Comparison of ENCODE assay signal across 8 cellular contexts in the genomic region with DNA sequence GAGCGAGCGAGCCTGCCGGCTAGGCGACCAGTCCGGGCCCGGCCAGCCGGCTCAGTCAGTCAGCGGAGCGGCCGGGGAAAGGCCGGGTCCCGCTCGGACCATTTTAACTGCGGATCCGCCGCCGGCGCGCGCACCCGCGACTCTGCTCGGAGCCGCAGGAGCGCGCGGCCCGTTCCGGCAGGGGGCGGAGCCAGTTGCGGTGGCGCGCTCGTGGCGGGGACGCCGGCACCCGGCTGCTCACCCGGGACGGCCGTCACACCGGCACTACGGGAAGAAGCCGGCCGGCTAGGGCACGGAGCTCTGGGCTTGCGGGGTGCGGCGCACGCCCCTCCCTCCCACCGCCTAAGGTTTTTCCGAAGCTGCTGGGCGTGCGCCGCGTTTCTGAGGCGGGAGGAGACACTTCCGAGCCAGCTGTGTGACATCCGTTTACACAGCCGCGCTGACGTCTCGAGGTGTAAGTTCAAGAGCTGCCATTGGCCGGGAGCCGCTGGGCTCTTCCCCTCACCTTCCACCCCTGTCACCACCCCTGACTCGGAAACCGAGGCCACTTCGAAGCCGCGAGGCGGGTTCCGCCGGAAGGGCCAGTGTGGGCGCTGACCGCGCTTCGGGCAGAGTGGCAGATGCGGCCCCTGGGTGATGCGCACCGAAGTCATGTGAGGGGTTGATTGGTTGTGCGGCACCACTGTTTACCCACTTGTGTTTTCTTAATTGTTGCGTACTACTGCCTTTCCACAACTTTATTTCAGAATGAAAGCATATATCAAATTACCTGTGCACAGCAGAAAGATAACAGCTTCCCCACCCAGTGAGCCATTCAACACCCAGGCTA. TPM values are rescaled to one million over a fixed set of nuclear protein-coding genes. Genes with fewer than 3 reads are reported as not detected.
DNase-seq lines count a peak whose midpoint lies in the region; ATAC-seq and TF ChIP-seq lines count a peak whose summit lies in the region.

A gene (minus strand): TSS at position 144 of the 829 bp plus-strand sequence.

- H3K4me2 ChIP-seq in OCI-LY3 (ENCODE audit: low read length) = peak within 1 kb of the TSS; percentile 95

- peak within 1 kb of the TSS; percentile 94 for H3K9ac ChIP-seq in HUES6 (ENCODE audit: low read length)
- H3K9ac ChIP-seq in OCI-LY3 (ENCODE audit: low read length) = peak within 1 kb of the TSS; percentile 90

- H2AFZ ChIP-seq in OCI-LY3 (ENCODE audit: low read depth, low read length) = peak within 1 kb of the TSS; percentile 60

- H3K79me2 ChIP-seq in OCI-LY3 (ENCODE audit: low read length) = peaks cover 27% of the 10 kb centered on the region

- H4K20me1 ChIP-seq in OCI-LY3 (ENCODE audit: insufficient read depth, low read length) = no peaks in the 10 kb centered on the region

- CTCF ChIA-PET in Calu3 (lab: Charles Lee) = interaction anchor here (0.6 to 0.7 kb wide), 2 partner anchors 111 to 122 kb away, joined by 3 to 7 read pairs; no protein-coding TSS in a partner anchor

- H3K27ac ChIP-seq in HUES6 (ENCODE audit: low read depth, low read length) (peak within 1 kb of the TSS; percentile 91), OCI-LY3 (ENCODE audit: low read length) (peak within 1 kb of the TSS; percentile 88)

- H3K36me3 ChIP-seq in HUES6 (ENCODE audit: control insufficient read depth, insufficient read depth, low read length) (no peaks in the 10 kb centered on the region), OCI-LY3 (replicated peaks; ENCODE audit: low read depth, low read length) (no peaks in the 10 kb centered on the region)

- peak; percentile 71 for ATAC-seq in GM21423 (IDR thresholded peaks at IDR 0.05; ENCODE audit: unreplicated experiment)

- TF ChIP-seq CTCF in Calu3 (IDR thresholded peaks at IDR 0.05; ENCODE audit: unreplicated experiment) (no peak), OCI-LY3 (IDR thresholded peaks at IDR 0.05; ENCODE audit: low read depth, low read length) (no peak)

- peak within 1 kb of the TSS; percentile 73 for H3K27ac Mint-ChIP-seq in Calu3 (ENCODE audit: unreplicated experiment)

- H3K4me1 ChIP-seq in HUES6 (ENCODE audit: control insufficient read depth, insufficient read depth, low read length) (0 out of 2 replicates have a peak, but pooled peaks cover 13% of the 10 kb centered on the region), OCI-LY3 (ENCODE audit: low read length) (peaks cover 43% of the 10 kb centered on the region)

- H3K4me1 Mint-ChIP-seq in Calu3 (ENCODE audit: low read depth, unreplicated experiment) = peaks cover 34% of the 10 kb centered on the region

- BruUV-seq in Calu3 (replicated peaks; lab: Mats Ljungman, UMichigan) = TSS peak; percentile 53

- H3K36me3 Mint-ChIP-seq in Calu3 (ENCODE audit: insufficient read depth, unreplicated experiment) = peaks cover 29% of the 10 kb centered on the region

- DNase-seq in Calu3 = peak; percentile 95
- DNase-seq in activated T-cell treated with anti-CD3 and anti-CD28 coated beads for 1 hour (ENCODE audit: low read depth) = peak; percentile 82
- DNase-seq in epidermal melanocyte (ENCODE audit: insufficient read length, low spot score) = peak; percentile 74
- DNase-seq in middle frontal gyrus (ENCODE audit: extremely low spot score, low spot score) = peak; percentile 79
- peak; percentile 77 to 82 for DNase-seq in stimulated activated CD8-positive, alpha-beta memory T cell treated with anti-CD3 and anti-CD28 coated beads, Interleukin-4, amount 100 ng/mL, for 1 hour (ENCODE audit: low read depth in 2 of 2, low spot score in 1 of 2)

- H3K27me3 Mint-ChIP-seq in Calu3 (ENCODE audit: unreplicated experiment) = no peaks in the 10 kb centered on the region

- peak within 1 kb of the TSS; percentile 67 for H3K4me3 Mint-ChIP-seq in Calu3 (ENCODE audit: low read depth, unreplicated experiment)

- H3K27me3 ChIP-seq in HUES6 (ENCODE audit: control insufficient read depth, insufficient read depth, low read length) (no peaks in the 10 kb centered on the region), OCI-LY3 (ENCODE audit: low read depth, low read length) (no peaks in the 10 kb centered on the region)

- no peaks in the 10 kb centered on the region for H3K9me3 ChIP-seq in HUES6 (ENCODE audit: control insufficient read depth, insufficient read depth, low read depth, low read length)
- H3K9me3 ChIP-seq in OCI-LY3 (ENCODE audit: insufficient read depth, low read length) = no peaks in the 10 kb centered on the region

- peaks cover 4% of the 10 kb centered on the region for H3K9me3 Mint-ChIP-seq in Calu3 (ENCODE audit: low read depth, unreplicated experiment)

- H3K4me3 ChIP-seq in HUES6 (ENCODE audit: low read depth, low read length) (peak within 1 kb of the TSS; percentile 87), OCI-LY3 (ENCODE audit: low read length) (peak within 1 kb of the TSS; percentile 93)

- intact Hi-C loops in Calu3 (cut with micrococcal nuclease; ENCODE audit: unreplicated experiment) = no loop called here

RNA-seq across cellular contexts. Expression of the gene that starts here (rescaled TPM):
- total RNA-seq in Calu3 (2022) = 16.0 and 19.6 TPM in 2 replicates

Comparison
In these comparisons a context has a peak if more than half of its experiments do, and no peak if none do; other contexts are left out.
1. Peak in every context shown above with its lines: DNase-seq, ATAC-seq, H3K4me3 ChIP-seq and H3K27ac ChIP-seq.